31 cellular contexts compared by ENCODE assay signal in the genomic region with DNA sequence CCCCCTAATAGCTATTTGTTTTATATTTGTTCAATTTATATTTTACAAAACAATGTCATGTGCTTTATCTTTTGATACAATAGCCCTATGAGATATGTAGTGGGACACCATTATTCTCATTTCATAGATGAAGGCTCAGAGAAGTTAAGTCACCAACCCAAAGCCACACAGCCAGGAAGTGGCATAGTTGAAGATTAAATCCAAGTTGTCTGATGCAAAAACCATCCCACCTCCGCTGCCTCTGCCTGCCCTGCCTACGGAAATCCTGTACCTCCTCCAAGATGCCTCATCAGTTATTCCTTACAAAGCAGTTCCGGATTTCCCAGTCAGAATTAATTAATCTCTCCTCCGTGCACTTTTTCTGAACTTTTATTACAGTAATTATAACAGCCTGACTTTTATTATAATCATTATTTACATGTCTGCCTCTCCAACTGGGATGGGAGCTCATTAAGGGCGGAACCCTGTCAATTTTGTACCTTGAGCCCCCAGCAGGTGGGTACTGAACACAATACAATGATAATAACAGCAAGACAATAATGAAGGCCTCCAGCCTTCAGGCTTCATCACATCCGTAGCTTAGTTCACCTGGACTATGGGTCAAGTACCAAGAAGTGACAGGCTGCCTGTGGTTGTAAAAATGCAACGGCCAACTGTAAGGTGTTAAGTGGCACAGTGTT. TPM values are rescaled to one million over a fixed set of nuclear protein-coding genes. Genes with fewer than 3 reads are reported as not detected.
"Had no signal": no experiment of that assay in that cellular context is flagged by ENCODE, and none has a peak within 500 bp of the region (broad histone marks: within the 10 kb centered on the region; RNA-seq: fewer than 3 reads in every experiment).

No MANE protein-coding gene starts in this region.

- FAIRE-seq: pancreas had no signal

- H3K27ac Mint-ChIP-seq: activated CD4-positive, alpha-beta T cell treated with anti-CD3 and anti-CD28 coated beads for 36 hours; activated CD8-positive, alpha-beta memory T cell treated with anti-CD3 and anti-CD28 coated beads, Interleukin-2, amount 10 ng/mL, durations not matched to agents 7 days and 5 days; activated CD8-positive, alpha-beta T cell treated with anti-CD3 and anti-CD28 coated beads, Interleukin-2, amount 10 ng/mL, durations not matched to agents 7 days and 5 days; activated naive CD4-positive, alpha-beta T cell treated with anti-CD3 and anti-CD28 coated beads, Interleukin-2, amount 50 U/mL, for 72 hours; activated T-helper 2 cell treated with anti-CD3 and anti-CD28 coated beads, Interferon-gamma antibody, Interleukin-2, Interleukin-4, amounts not matched to agents 10 μg/mL and 5 μg/mL and 100 μg/mL, durations not matched to agents 14 hours and 24 hours and 36 hours; dendritic cell treated with granulocyte-macrophage colony-stimulating factor and Interleukin-4, amounts not matched to agents 40 ng/mL and 50 ng/mL, for 4 days; endodermal cell; memory B cell; stimulated activated memory B cell treated with anti-CD40 and anti-IgM and Interleukin-4, amounts not matched to agents 10 μg/mL and 1 μg/mL and 100 μg/mL, for 72 hours; stimulated activated naive CD8-positive, alpha-beta T cell treated with anti-CD3 and anti-CD28 coated beads, Interleukin-15, amount 100 ng/mL, for 72 hours had no signal

- ATAC-seq: activated CD4-positive, alpha-beta T cell treated with anti-CD3 and anti-CD28 coated beads for 36 hours; activated CD8-positive, alpha-beta memory T cell treated with anti-CD3 and anti-CD28 coated beads, Interleukin-2, amount 10 ng/mL, durations not matched to agents 7 days and 5 days; activated CD8-positive, alpha-beta T cell treated with anti-CD3 and anti-CD28 coated beads, Interleukin-2, amount 10 ng/mL, durations not matched to agents 7 days and 5 days; activated naive CD4-positive, alpha-beta T cell treated with anti-CD3 and anti-CD28 coated beads, Interleukin-2, amount 50 U/mL, for 72 hours; esophagus mucosa; heart right ventricle; naive thymus-derived CD8-positive, alpha-beta T cell; pancreas; stimulated activated memory B cell treated with anti-CD40 and anti-IgM and Interleukin-4, amounts not matched to agents 10 μg/mL and 1 μg/mL and 100 μg/mL, for 72 hours; stimulated activated naive CD8-positive, alpha-beta T cell treated with anti-CD3 and anti-CD28 coated beads, Interleukin-15, amount 100 ng/mL, for 72 hours had no signal

- DNase-seq: activated CD4-positive, alpha-beta T cell treated with anti-CD3 and anti-CD28 coated beads for 36 hours; activated CD4-positive, CD25-positive, alpha-beta regulatory T cell; activated CD8-positive, alpha-beta memory T cell treated with anti-CD3 and anti-CD28 coated beads, Interleukin-2, amount 10 ng/mL, durations not matched to agents 7 days and 5 days; activated CD8-positive, alpha-beta T cell treated with anti-CD3 and anti-CD28 coated beads, Interleukin-2, amount 10 ng/mL, durations not matched to agents 7 days and 5 days; activated T-cell treated with anti-CD3 and anti-CD28 coated beads, Interleukin-2, amount 50 U/mL, for 48 hours; endodermal cell; foreskin fibroblast; heart right ventricle; pancreas; sigmoid colon; stimulated activated CD4-positive, alpha-beta T cell treated with anti-CD3 and anti-CD28 coated beads, Interleukin-1b, Interleukin-23, amount 100 ng/mL, for 48 hours; stimulated activated CD4-positive, alpha-beta T cell treated with anti-CD3 and anti-CD28 coated beads, Interleukin-4, amount 100 ng/mL, for 4 hours; stimulated activated CD8-positive, alpha-beta memory T cell treated with anti-CD3 and anti-CD28 coated beads, Interleukin-4, amount 100 ng/mL, for 48 hours; stimulated activated naive CD8-positive, alpha-beta T cell treated with anti-CD3 and anti-CD28 coated beads, Interleukin-15, amount 100 ng/mL, for 72 hours; substantia nigra; thyroid gland; upper lobe of left lung had no signal

- H3K4me3 ChIP-seq: heart right ventricle, pancreas, prostate gland, sigmoid colon, smooth muscle cell, thyroid gland, upper lobe of left lung, vagina had no signal

- H3K4me1 Mint-ChIP-seq: activated CD4-positive, alpha-beta T cell treated with anti-CD3 and anti-CD28 coated beads for 36 hours; activated CD8-positive, alpha-beta memory T cell treated with anti-CD3 and anti-CD28 coated beads, Interleukin-2, amount 10 ng/mL, durations not matched to agents 7 days and 5 days; central memory CD8-positive, alpha-beta T cell; endodermal cell; memory B cell; neural crest cell; stimulated activated memory B cell treated with anti-CD40 and anti-IgM and Interleukin-4, amounts not matched to agents 10 μg/mL and 1 μg/mL and 100 μg/mL, for 72 hours; stimulated activated naive CD8-positive, alpha-beta T cell treated with anti-CD3 and anti-CD28 coated beads, Interleukin-15, amount 100 ng/mL, for 72 hours had no signal

- H3K4me3 Mint-ChIP-seq: activated CD4-positive, alpha-beta T cell treated with anti-CD3 and anti-CD28 coated beads for 36 hours; activated CD8-positive, alpha-beta memory T cell treated with anti-CD3 and anti-CD28 coated beads, Interleukin-2, amount 10 ng/mL, durations not matched to agents 7 days and 5 days; activated CD8-positive, alpha-beta T cell treated with anti-CD3 and anti-CD28 coated beads, Interleukin-2, amount 10 ng/mL, durations not matched to agents 7 days and 5 days; central memory CD8-positive, alpha-beta T cell; dendritic cell treated with granulocyte-macrophage colony-stimulating factor and Interleukin-4, amounts not matched to agents 40 ng/mL and 50 ng/mL, for 4 days; endodermal cell; memory B cell; naive thymus-derived CD8-positive, alpha-beta T cell; neural crest cell; stimulated activated memory B cell treated with anti-CD40 and anti-IgM and Interleukin-4, amounts not matched to agents 10 μg/mL and 1 μg/mL and 100 μg/mL, for 72 hours; stimulated activated naive CD8-positive, alpha-beta T cell treated with anti-CD3 and anti-CD28 coated beads, Interleukin-15, amount 100 ng/mL, for 72 hours had no signal

- H3K36me3 Mint-ChIP-seq: activated CD8-positive, alpha-beta memory T cell treated with anti-CD3 and anti-CD28 coated beads, Interleukin-2, amount 10 ng/mL, durations not matched to agents 7 days and 5 days; activated naive CD4-positive, alpha-beta T cell treated with anti-CD3 and anti-CD28 coated beads, Interleukin-2, amount 50 U/mL, for 72 hours; memory B cell; naive thymus-derived CD8-positive, alpha-beta T cell; stimulated activated memory B cell treated with anti-CD40 and anti-IgM and Interleukin-4, amounts not matched to agents 10 μg/mL and 1 μg/mL and 100 μg/mL, for 72 hours had no signal

- H3K27me3 Mint-ChIP-seq: stimulated activated naive CD8-positive, alpha-beta T cell treated with anti-CD3 and anti-CD28 coated beads, Interleukin-15, amount 100 ng/mL, for 72 hours had no signal

- H3K9me3 ChIP-seq: heart right ventricle, pancreas, prostate gland, sigmoid colon, thyroid gland, upper lobe of left lung, vagina had no signal

RNA-seq across cellular contexts. Expression of gene LRFN2, which starts 54.7 kb away (rescaled TPM):
- total RNA-seq: activated CD4-positive, alpha-beta T cell treated with anti-CD3 and anti-CD28 coated beads for 36 hours; activated CD8-positive, alpha-beta memory T cell treated with anti-CD3 and anti-CD28 coated beads, Interleukin-2, amount 10 ng/mL, durations not matched to agents 7 days and 5 days; activated CD8-positive, alpha-beta T cell treated with anti-CD3 and anti-CD28 coated beads, Interleukin-2, amount 10 ng/mL, durations not matched to agents 7 days and 5 days; activated naive CD4-positive, alpha-beta T cell treated with anti-CD3 and anti-CD28 coated beads, Interleukin-2, amount 50 U/mL, for 72 hours; activated T-helper 2 cell treated with anti-CD3 and anti-CD28 coated beads, Interferon-gamma antibody, Interleukin-2, Interleukin-4, amounts not matched to agents 10 μg/mL and 5 μg/mL and 100 μg/mL, durations not matched to agents 14 hours and 24 hours and 36 hours; bronchial epithelial cell; heart right ventricle; kidney epithelial cell; naive thymus-derived CD8-positive, alpha-beta T cell; neural crest cell; vagina had no signal
- polyA plus RNA-seq: heart right ventricle had no signal
